Comparison of ENCODE assay signal across 10 cellular contexts in the genomic region with DNA sequence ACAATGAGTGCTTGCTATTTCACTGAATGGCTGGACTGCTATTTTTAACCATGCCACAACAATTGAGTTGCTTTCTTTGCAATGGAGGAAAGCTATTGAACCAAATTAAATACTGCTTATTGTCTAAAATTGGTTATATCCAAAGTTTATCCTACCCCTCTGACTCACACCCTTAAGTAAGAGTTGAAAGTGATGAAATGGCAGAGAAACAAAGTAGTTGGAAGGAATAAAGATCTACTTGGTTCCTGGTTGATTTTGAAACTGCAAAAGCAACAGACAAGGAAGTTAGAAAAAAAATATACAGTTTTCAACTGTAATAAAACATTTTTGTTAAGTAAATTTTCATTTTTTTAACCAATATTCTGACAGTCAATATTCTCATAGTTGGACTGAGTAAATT. TPM values are rescaled to one million over a fixed set of nuclear protein-coding genes. Genes with fewer than 3 reads are reported as not detected.
A peak's percentile ranks its signal among the peaks of the same experiment; 100 is the strongest.
DNase-seq lines count a peak whose midpoint lies in the region; ATAC-seq and TF ChIP-seq lines count a peak whose summit lies in the region.
"Had no signal": no experiment of that assay in that cellular context is flagged by ENCODE, and none has a peak within 500 bp of the region (broad histone marks: within the 10 kb centered on the region; RNA-seq: fewer than 3 reads in every experiment).

No MANE protein-coding gene starts in this region.

- H3K4me3 ChIP-seq in fibroblast of pulmonary artery (replicated peaks; ENCODE audit: low read depth, low read length) (no peak overlapping the region), stomach (no peak overlapping the region)

- DNase-seq in activated naive CD4-positive, alpha-beta T cell treated with anti-CD3 and anti-CD28 coated beads for 36 hours = no peak
- no peak for DNase-seq in activated naive CD4-positive, alpha-beta T cell (lab: John Stamatoyannopoulos, UW)
- DNase-seq in SIG-M5 (lab: John Stamatoyannopoulos, UW) (peak; percentile 63), fibroblast of pulmonary artery (ENCODE audit: low read depth) (peak; percentile 74), stomach (no peak), iPS-NIHi11 (ENCODE audit: low spot score) (no peak), NCI-H2227 treated with DMSO at 0.1 percent for 48 hours (lab: John Stamatoyannopoulos, UW) (no peak)
- DNase-seq: H9 had no signal

- TF ChIP-seq CTCF in fibroblast of pulmonary artery (IDR thresholded peaks at IDR 0.05; ENCODE audit: low read length, missing control alignments) = no peak
- TF ChIP-seq CTCF in stomach (IDR thresholded peaks at IDR 0.05) = no peak

- no peaks in the 10 kb centered on the region for H3K27me3 ChIP-seq in stomach

- TF ChIP-seq EP300 in stomach (IDR thresholded peaks at IDR 0.05) = no peak

- TF ChIP-seq POLR2A in stomach (IDR thresholded peaks at IDR 0.05) = no peak

- H3K27ac Mint-ChIP-seq in activated naive CD4-positive, alpha-beta T cell treated with anti-CD3 and anti-CD28 coated beads for 36 hours = peak overlapping the region; percentile 3
- H3K27ac Mint-ChIP-seq: H9 had no signal

- no peak overlapping the region for H3K4me3 Mint-ChIP-seq in activated naive CD4-positive, alpha-beta T cell treated with anti-CD3 and anti-CD28 coated beads for 36 hours
- H3K4me3 Mint-ChIP-seq: H9, neural crest cell had no signal

- CTCF ChIA-PET in activated naive CD4-positive, alpha-beta T cell treated with anti-CD3 and anti-CD28 coated beads for 36 hours (lab: Charles Lee) = no interaction called here

- H3K9me3 Mint-ChIP-seq in activated naive CD4-positive, alpha-beta T cell treated with anti-CD3 and anti-CD28 coated beads for 36 hours = no peaks in the 10 kb centered on the region
- H3K9me3 Mint-ChIP-seq: H9, neural crest cell had no signal

- H3K36me3 Mint-ChIP-seq in activated naive CD4-positive, alpha-beta T cell treated with anti-CD3 and anti-CD28 coated beads for 36 hours (ENCODE audit: low read depth) = peaks cover 3% of the 10 kb centered on the region

- H3K36me3 ChIP-seq in stomach = no peaks in the 10 kb centered on the region

- intact Hi-C loops in activated naive CD4-positive, alpha-beta T cell treated with anti-CD3 and anti-CD28 coated beads for 36 hours (cut with micrococcal nuclease) = no loop called here
- intact Hi-C loops in stomach (cut with DNase I; ENCODE audit: low total_unique reads) = no loop called here

- ATAC-seq in GM18511 (IDR thresholded peaks at IDR 0.05; ENCODE audit: unreplicated experiment) = no peak

- peaks cover 60% of the 10 kb centered on the region for H3K4me1 Mint-ChIP-seq in activated naive CD4-positive, alpha-beta T cell treated with anti-CD3 and anti-CD28 coated beads for 36 hours (ENCODE audit: low read depth)

- H3K27ac ChIP-seq in stomach = peak overlapping the region in 3 of 5 donors; percentile 11 to 64 (median 46)

- no peaks in the 10 kb centered on the region for H3K27me3 Mint-ChIP-seq in activated naive CD4-positive, alpha-beta T cell treated with anti-CD3 and anti-CD28 coated beads for 36 hours (ENCODE audit: low read depth)

- no peaks in the 10 kb centered on the region for H3K9me3 ChIP-seq in stomach

- peaks cover 9 to 57% (median 17%) of the 10 kb centered on the region in 4 donors for H3K4me1 ChIP-seq in stomach

RNA-seq across cellular contexts. Expression of gene EML4, which starts 47.6 kb away (rescaled TPM):
- 10 to 100 TPM; 65.8 to 65.9 TPM for total RNA-seq in activated naive CD4-positive, alpha-beta T cell treated with anti-CD3 and anti-CD28 coated beads for 36 hours
- 100 to 1,000 TPM in 1 of 5 donors, 10 to 100 TPM in 4; 24.6 to 292 (median 65.3) TPM for total RNA-seq in stomach
- polyA plus RNA-seq in stomach = 10 to 100 TPM; 10.2 to 13.3 (median 10.5) TPM

Comparison
In these comparisons a context has a peak if more than half of its experiments do, and no peak if none do; other contexts are left out.
1. DNase-seq: peak in SIG-M5 (single experiment) and fibroblast of pulmonary artery (single experiment); none in activated naive CD4-positive, alpha-beta T cell treated with anti-CD3 and anti-CD28 coated beads for 36 hours (single experiment), activated naive CD4-positive, alpha-beta T cell (0 of 4), stomach (single experiment), iPS-NIHi11 (single experiment) and NCI-H2227 treated with DMSO at 0.1 percent for 48 hours (single experiment).